In the genomic region with DNA sequence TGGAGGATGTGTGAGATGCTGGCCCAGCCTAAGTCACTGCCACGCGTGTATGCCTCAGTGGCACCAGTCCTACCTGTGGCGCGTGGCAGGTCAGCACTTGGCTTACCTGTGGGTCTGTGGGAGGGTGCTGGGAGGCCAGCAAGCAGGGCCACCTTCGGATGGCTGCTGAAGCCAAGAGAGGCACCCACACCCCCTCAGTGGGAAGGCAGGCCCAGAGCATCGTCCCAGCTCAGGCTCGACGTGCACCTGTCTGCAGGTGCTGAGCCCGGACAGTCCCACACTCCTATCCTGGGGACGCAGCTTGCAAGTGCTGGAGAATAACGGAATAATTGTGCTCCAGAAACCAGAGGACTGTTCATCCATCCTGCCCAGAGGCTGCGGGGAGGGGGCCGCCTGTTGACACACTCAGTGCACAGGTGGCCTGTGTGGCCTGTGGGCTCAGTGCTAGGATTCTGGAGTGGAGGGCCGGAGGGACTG, we compare ENCODE assay signal across 1 cellular context.
TF ChIP-seq lines count a peak whose summit lies in the region.

No MANE protein-coding gene starts in this region.

TF ChIP-seq in K562, 482 proteins besides CTCF, POLR2A, EP300 and RAD21:
- TF ChIP-seq KDM4B (IDR thresholded peaks at IDR 0.05; ENCODE audit: borderline replicate concordance in 2 of 2, low read depth in 1 of 2) (no peak), ZNF778 (CRISPR knock-in tag; IDR thresholded peaks at IDR 0.05) (no peak), ZNF224 (CRISPR knock-in tag; IDR thresholded peaks at IDR 0.05) (no peak), TRIM24 (IDR thresholded peaks at IDR 0.05) (no peak), ZNF12 (CRISPR knock-in tag; IDR thresholded peaks at IDR 0.05) (no peak)
- TF ChIP-seq, protein P1, sequence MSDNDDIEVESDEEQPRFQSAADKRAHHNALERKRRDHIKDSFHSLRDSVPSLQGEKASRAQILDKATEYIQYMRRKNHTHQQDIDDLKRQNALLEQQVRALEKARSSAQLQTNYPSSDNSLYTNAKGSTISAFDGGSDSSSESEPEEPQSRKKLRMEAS (CRISPR knock-in tag; IDR thresholded peaks at IDR 0.05): 0 out of 2 replicates have a peak, but pooled peaks have one; percentile 18
